ENCODE assay signal across 1 cellular context in genomic region chr14:94022532-94023411, GRCh38.
TF ChIP-seq lines count a peak whose summit lies in the region.

No MANE protein-coding gene starts in this region.

TF ChIP-seq in HepG2, 621 proteins besides CTCF, POLR2A, EP300 and RAD21 (continues in another document):
- TF ChIP-seq KLF12 (CRISPR knock-in tag; IDR thresholded peaks at IDR 0.05; ENCODE audit: borderline replicate concordance) = no peak
- peak; percentile 51; the same call in 1 of the 2 replicates for TF ChIP-seq DMAP1 (CRISPR knock-in tag; IDR thresholded peaks at IDR 0.05)
- peak in 1 of 2 experiments; percentile 44; a peak in 1 of 4 replicates for TF ChIP-seq HMGXB4 (CRISPR knock-in tag; IDR thresholded peaks at IDR 0.05; ENCODE audit: borderline replicate concordance in 1 of 2, low read depth in 1 of 2)
- no peak for TF ChIP-seq ETV5 (CRISPR knock-in tag; IDR thresholded peaks at IDR 0.05; ENCODE audit: borderline replicate concordance)
- TF ChIP-seq HOXA9 (CRISPR knock-in tag; IDR thresholded peaks at IDR 0.05; ENCODE audit: borderline replicate concordance) = no peak
- TF ChIP-seq MLLT10 (CRISPR knock-in tag; IDR thresholded peaks at IDR 0.05) = no peak
- no peak for TF ChIP-seq SNAPC4 (CRISPR knock-in tag; IDR thresholded peaks at IDR 0.05)
- TF ChIP-seq THAP9 (CRISPR knock-in tag; IDR thresholded peaks at IDR 0.05; ENCODE audit: borderline replicate concordance) = 0 out of 2 replicates have a peak, but pooled peaks have one; percentile 19
- TF ChIP-seq ARNT2 (CRISPR knock-in tag; IDR thresholded peaks at IDR 0.05; ENCODE audit: low read depth) = 0 out of 2 replicates have a peak, but pooled peaks have one; percentile 65
- TF ChIP-seq CCDC6 (CRISPR knock-in tag; IDR thresholded peaks at IDR 0.05) = 0 out of 2 replicates have a peak, but pooled peaks have one; percentile 23
- TF ChIP-seq AHDC1 (CRISPR knock-in tag; IDR thresholded peaks at IDR 0.05; ENCODE audit: borderline replicate concordance) = no peak
- TF ChIP-seq RARA (CRISPR knock-in tag; IDR thresholded peaks at IDR 0.05) = peak; percentile 32; the same call in 1 of the 2 replicates
- 0 out of 2 replicates have a peak, but pooled peaks have one; percentile 34 for TF ChIP-seq ZNF878 (CRISPR knock-in tag; IDR thresholded peaks at IDR 0.05)
- no peak for TF ChIP-seq KDM2A (CRISPR knock-in tag; IDR thresholded peaks at IDR 0.05; ENCODE audit: borderline replicate concordance, low read depth)
- TF ChIP-seq NAIF1 (CRISPR knock-in tag; IDR thresholded peaks at IDR 0.05; ENCODE audit: borderline replicate concordance) = no peak
- TF ChIP-seq MYC (CRISPR knock-in tag; IDR thresholded peaks at IDR 0.05; ENCODE audit: borderline replicate concordance) = peak; percentile 35; the same call in 1 of the 2 replicates
- 0 out of 2 replicates have a peak, but pooled peaks have one; percentile 23 for TF ChIP-seq GATAD1 (CRISPR knock-in tag; IDR thresholded peaks at IDR 0.05)
- 0 out of 4 replicates have a peak, but pooled peaks of 1 of the 2 experiments have one; percentile 4 for TF ChIP-seq NR2F1 (CRISPR knock-in tag; IDR thresholded peaks at IDR 0.05)
- peak; percentile 96 for TF ChIP-seq CEBPG (CRISPR knock-in tag; IDR thresholded peaks at IDR 0.05)
- TF ChIP-seq BHLHE40 (IDR thresholded peaks at IDR 0.05; ENCODE audit: low read length) = peak; percentile 10; the same call in 1 of the 2 replicates
- TF ChIP-seq TFE3 (CRISPR knock-in tag; IDR thresholded peaks at IDR 0.05) = peak; percentile 72
- no peak for TF ChIP-seq ONECUT2 (CRISPR knock-in tag; IDR thresholded peaks at IDR 0.05)
- no peak for TF ChIP-seq ZNF7 (CRISPR knock-in tag; IDR thresholded peaks at IDR 0.05)
- no peak for TF ChIP-seq E2F1 (CRISPR knock-in tag; IDR thresholded peaks at IDR 0.05)
- TF ChIP-seq TP53 (CRISPR knock-in tag; conservative IDR thresholded peaks at IDR 0.05) = no peak
- 0 out of 2 replicates have a peak, but pooled peaks have one; percentile 12 for TF ChIP-seq HNF4A (CRISPR knock-in tag; IDR thresholded peaks at IDR 0.05)
- TF ChIP-seq SIN3A (IDR thresholded peaks at IDR 0.05; ENCODE audit: borderline replicate concordance, low read depth, low read length) = no peak
- TF ChIP-seq ZNF101 (CRISPR knock-in tag; IDR thresholded peaks at IDR 0.05; ENCODE audit: borderline replicate concordance, low read depth) = no peak
- TF ChIP-seq SOX5 (CRISPR knock-in tag; IDR thresholded peaks at IDR 0.05; ENCODE audit: borderline replicate concordance) = peak; percentile 47; the same call in 1 of the 2 replicates
- TF ChIP-seq MEIS2 (CRISPR knock-in tag; IDR thresholded peaks at IDR 0.05) = 0 out of 2 replicates have a peak, but pooled peaks have one; percentile 5
- no peak for TF ChIP-seq GRHL1 (CRISPR knock-in tag; conservative IDR thresholded peaks at IDR 0.05)
- no peak for TF ChIP-seq TERF1 (CRISPR knock-in tag; IDR thresholded peaks at IDR 0.05)
- TF ChIP-seq ZNF788 (CRISPR knock-in tag; IDR thresholded peaks at IDR 0.05; ENCODE audit: borderline replicate concordance) = 0 out of 2 replicates have a peak, but pooled peaks have one; percentile 16
- TF ChIP-seq SOX6 (IDR thresholded peaks at IDR 0.05) = no peak
- TF ChIP-seq SOX6 (CRISPR knock-in tag; IDR thresholded peaks at IDR 0.05) = peak; percentile 50
- TF ChIP-seq ZNF331 (CRISPR knock-in tag; IDR thresholded peaks at IDR 0.05) = peak; percentile 68; the same call in 1 of the 2 replicates
- TF ChIP-seq CEBPB (IDR thresholded peaks at IDR 0.05; ENCODE audit: borderline replicate concordance, low read depth, low read length) = peak; percentile 91
